Comparison of ENCODE assay signal across 1 cellular context in genomic region chr3:54935869-54936268, GRCh38.
TF ChIP-seq lines count a peak whose summit lies in the region.

No MANE protein-coding gene starts in this region.

TF ChIP-seq in GM23338, 12 proteins besides CTCF, POLR2A, EP300 and RAD21 (continued from another document):
- TF ChIP-seq REST (IDR thresholded peaks at IDR 0.05; ENCODE audit: unreplicated experiment), result no peak
